ENCODE assay signal across 29 cellular contexts in the genomic region with DNA sequence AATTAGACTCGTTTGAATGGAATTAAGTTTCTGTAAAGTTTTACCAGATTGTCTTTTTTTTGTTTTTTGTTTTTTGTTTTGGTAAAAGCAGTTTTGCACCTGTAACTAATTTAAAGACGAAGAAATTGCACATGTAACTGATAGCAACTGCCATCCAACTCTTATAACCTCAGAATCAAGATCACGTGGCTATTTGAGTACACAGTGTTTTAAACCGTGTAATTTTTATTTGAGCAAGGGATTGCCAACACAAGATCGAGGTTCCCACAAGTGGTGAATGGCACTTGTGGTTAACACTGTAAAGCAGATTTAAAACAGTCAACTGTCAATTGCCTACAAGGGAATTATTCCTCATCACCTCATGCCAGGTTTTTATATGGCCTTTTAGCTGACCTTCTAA.
DNase-seq lines count a peak whose midpoint lies in the region; ATAC-seq lines count a peak whose summit lies in the region.
"Had no signal": no experiment of that assay in that cellular context is flagged by ENCODE, and none has a peak within 500 bp of the region (broad histone marks: within the 10 kb centered on the region; RNA-seq: fewer than 3 reads in every experiment).

No MANE protein-coding gene starts in this region.

- DNase-seq in AML-193 (lab: John Stamatoyannopoulos, UW), result peak; percentile 52 to 58
- DNase-seq in Jurkat, Clone E6-1 (ENCODE audit: low read depth, low spot score), result peak; percentile 44
- DNase-seq in NCI-H510A (lab: John Stamatoyannopoulos, UW), result peak; percentile 1
- no peak for DNase-seq in left colon
- DNase-seq in NCI-H446 treated with DMSO at 0.1 percent for 48 hours (lab: John Stamatoyannopoulos, UW), result no peak
- no peak for DNase-seq in HT-29 (ENCODE audit: low spot score)
- DNase-seq in sciatic nerve (ENCODE audit: low spot score), result no peak
- DNase-seq: activated CD4-positive, alpha-beta T cell treated with anti-CD3 and anti-CD28 coated beads, Interleukin-2, amount 50 U/mL, for 48 hours; activated CD4-positive, CD25-positive, alpha-beta regulatory T cell; activated CD8-positive, alpha-beta memory T cell treated with anti-CD3 and anti-CD28 coated beads, Interleukin-2, amount 50 U/mL, for 4 hours; aorta; C1 segment of cervical spinal cord; Calu3; caudate nucleus; endodermal cell; KBM-7; midbrain; NCI-H1048; NCI-H2081 treated with DMSO at 0.1 percent for 48 hours; NCI-H524; retina; spleen; stimulated activated CD4-positive, alpha-beta T cell treated with anti-CD3 and anti-CD28 coated beads, Interleukin-2, amount 100 ng/mL, for 48 hours; T1000 had no signal

- no peak overlapping the region for H3K4me3 ChIP-seq in Jurkat, Clone E6-1 (ENCODE audit: low read length)
- H3K4me3 ChIP-seq: esophagus muscularis mucosa, spleen had no signal

- ATAC-seq in left colon (peak; percentile 85), sciatic nerve (no peak)
- ATAC-seq: activated naive CD4-positive, alpha-beta T cell treated with anti-CD3 and anti-CD28 coated beads, Interleukin-2, amount 50 U/mL, for 72 hours; HCT116; natural killer cell treated with Interleukin-12 subunit alpha and Interleukin-12 subunit beta and Interleukin-15 and Interleukin-18, amount 100 ng/mL, for 72 hours; stimulated activated effector memory CD8-positive, alpha-beta T cell treated with anti-CD3 and anti-CD28 coated beads, Interleukin-12 subunit alpha, Interleukin-12 subunit beta, amount 100 ng/mL, for 72 hours had no signal

- intact Hi-C loops in left colon (cut with DNase I, micrococcal nuclease), result no loop called here
- intact Hi-C loops in sciatic nerve (cut with DNase I), result no loop called here

Comparison
In these comparisons a context has a peak if more than half of its experiments do, and no peak if none do; other contexts are left out.
1. DNase-seq: peak in AML-193 (2 of 2), Jurkat, Clone E6-1 (single experiment) and NCI-H510A (single experiment); none in left colon (0 of 2), NCI-H446 treated with DMSO at 0.1 percent for 48 hours (single experiment), HT-29 (single experiment) and sciatic nerve (single experiment).